ENCODE assay signal across 9 cellular contexts in the genomic region with DNA sequence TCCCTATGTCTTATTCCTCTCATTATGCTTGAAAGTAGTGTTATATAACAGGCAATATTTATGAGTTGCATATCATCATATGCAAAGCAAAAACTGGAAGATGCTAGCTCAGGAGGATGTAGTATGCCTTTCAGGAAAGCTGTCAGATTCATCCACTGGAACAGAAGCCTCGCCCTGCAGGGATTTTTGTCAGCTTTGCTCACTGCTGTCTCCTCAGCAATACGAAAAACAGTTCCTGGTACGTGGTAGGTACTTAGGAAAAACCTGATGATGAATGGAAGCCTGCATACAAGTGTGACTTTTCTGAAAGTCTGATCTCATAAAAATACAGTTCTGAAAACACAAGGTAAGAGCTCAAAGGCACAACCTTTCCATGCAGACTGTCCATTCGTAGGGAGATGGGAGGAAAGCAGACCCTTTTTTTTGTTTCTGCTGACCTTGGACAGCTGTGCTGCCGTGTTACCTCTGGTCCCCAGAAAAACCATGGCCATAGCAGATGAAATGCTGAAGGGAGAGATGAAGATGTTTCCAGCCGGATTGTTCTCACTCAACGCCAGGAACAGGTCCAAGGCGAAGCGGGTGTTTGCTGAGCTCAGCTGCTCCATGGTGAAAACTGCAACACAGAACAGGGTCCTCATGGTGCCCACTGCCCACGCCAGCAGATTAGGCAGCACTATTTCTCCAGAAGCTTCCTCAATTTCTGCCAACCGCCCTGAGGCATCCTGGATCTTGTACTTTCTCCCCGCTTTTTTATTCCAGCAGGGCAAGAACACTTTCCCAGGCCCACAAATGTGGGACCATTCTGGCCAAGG. TPM values are rescaled to one million over a fixed set of nuclear protein-coding genes. Genes with fewer than 3 reads are reported as not detected.
DNase-seq lines count a peak whose midpoint lies in the region; ATAC-seq and TF ChIP-seq lines count a peak whose summit lies in the region.
"Had no signal": no experiment of that assay in that cellular context is flagged by ENCODE, and none has a peak within 500 bp of the region (broad histone marks: within the 10 kb centered on the region; RNA-seq: fewer than 3 reads in every experiment).

No MANE protein-coding gene starts in this region.

- TF ChIP-seq CTCF in DOHH2 (IDR thresholded peaks at IDR 0.05; ENCODE audit: low read depth, low read length, poor library complexity, severe bottlenecking) (no peak), WI38 (IDR thresholded peaks at IDR 0.05; ENCODE audit: low read depth, low read length) (no peak), fibroblast of villous mesenchyme (IDR thresholded peaks at IDR 0.05; ENCODE audit: insufficient read depth, low read depth, low read length) (no peak)

- H4K20me1 ChIP-seq in DOHH2 (ENCODE audit: control insufficient read depth, insufficient read depth, low read depth, low read length), result no peaks in the 10 kb centered on the region; the same call in 1 of the 2 replicates

- peaks cover 45% of the 10 kb centered on the region for H3K4me1 ChIP-seq in DOHH2 (ENCODE audit: control insufficient read depth, low read length)
- H3K4me1 ChIP-seq in rectal smooth muscle tissue (ENCODE audit: control insufficient read depth, insufficient read depth, low read length), result peaks cover 16% of the 10 kb centered on the region

- H3K27ac ChIP-seq in DOHH2 (ENCODE audit: low read depth, low read length) (no peak overlapping the region), rectal smooth muscle tissue (ENCODE audit: low read depth, low read length) (peak overlapping the region; percentile 94)

- H3K9me3 ChIP-seq in DOHH2 (ENCODE audit: control insufficient read depth, insufficient read depth, low read length), result no peaks in the 10 kb centered on the region

- no peak for ATAC-seq in HG02840 (IDR thresholded peaks at IDR 0.05; ENCODE audit: low FRiP score, unreplicated experiment)

- no peaks in the 10 kb centered on the region for H3K9me2 ChIP-seq in DOHH2 (replicated peaks; ENCODE audit: control insufficient read depth, low read length)

- H3K36me3 ChIP-seq in DOHH2 (ENCODE audit: control insufficient read depth, low read length) (peaks cover 51% of the 10 kb centered on the region), rectal smooth muscle tissue (ENCODE audit: control insufficient read depth, insufficient read depth, low read length) (peaks cover 9% of the 10 kb centered on the region)

- DNase-seq in fibroblast of villous mesenchyme (ENCODE audit: low read depth) (no peak), midbrain (lab: John Stamatoyannopoulos, UW) (no peak), Ammon's horn (ENCODE audit: low spot score) (no peak)
- DNase-seq in activated CD4-positive, alpha-beta T cell treated with anti-CD3 and anti-CD28 coated beads for 1 hour, result no peak
- DNase-seq: OCI-M1 had no signal

- H3F3A ChIP-seq in DOHH2 (ENCODE audit: control insufficient read depth, insufficient read depth), result peaks cover 14% of the 10 kb centered on the region

- H3K79me2 ChIP-seq in DOHH2 (ENCODE audit: control insufficient read depth, low read length), result peaks cover 33% of the 10 kb centered on the region

- H3K4me3 ChIP-seq in DOHH2 (ENCODE audit: low read length) (peak overlapping the region; percentile 82), WI38 (ENCODE audit: low read depth, low read length) (peak overlapping the region; percentile 63), fibroblast of villous mesenchyme (ENCODE audit: low read depth, low read length) (peak overlapping the region; percentile 65), rectal smooth muscle tissue (ENCODE audit: low read length) (peak overlapping the region; percentile 80)

- H3K27me3 ChIP-seq in DOHH2 (ENCODE audit: control insufficient read depth, low read length) (no peaks in the 10 kb centered on the region), rectal smooth muscle tissue (ENCODE audit: control insufficient read depth, insufficient read depth, low read length) (no peaks in the 10 kb centered on the region)

- peak overlapping the region; percentile 59 for H3K9ac ChIP-seq in rectal smooth muscle tissue (ENCODE audit: low read length)

- H3K4me2 ChIP-seq in DOHH2 (ENCODE audit: low read length), result peak overlapping the region; percentile 85

RNA-seq across cellular contexts. Expression of gene SERPINB1, which starts 1.5 kb away (rescaled TPM):
- total RNA-seq in fibroblast of villous mesenchyme, result 25.9 and 32.2 TPM in 2 replicates
